ENCODE assay signal across 8 cellular contexts in the genomic region with DNA sequence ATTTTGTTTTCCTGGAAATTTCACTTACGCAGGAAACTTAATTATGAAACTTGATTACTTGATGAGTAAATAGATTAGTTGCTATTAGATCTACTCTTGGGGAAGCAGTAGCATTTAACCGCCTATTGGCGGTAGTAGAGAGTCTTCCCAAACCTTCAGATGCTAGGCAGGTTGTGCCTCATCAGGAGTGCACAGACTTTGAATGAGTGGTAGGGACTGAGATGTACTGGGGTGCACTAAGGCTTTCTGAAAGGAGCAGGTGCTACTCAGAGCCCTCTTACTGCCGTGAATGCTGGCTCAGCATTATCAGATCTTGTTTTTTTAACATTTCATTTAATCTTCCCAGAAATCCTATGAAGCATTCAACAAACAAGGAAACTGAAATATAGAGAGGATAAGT. TPM values are rescaled to one million over a fixed set of nuclear protein-coding genes. Genes with fewer than 3 reads are reported as not detected.
DNase-seq lines count a peak whose midpoint lies in the region; ATAC-seq and TF ChIP-seq lines count a peak whose summit lies in the region.

No MANE protein-coding gene starts in this region.

- H3K27ac Mint-ChIP-seq in HFFc6: no peak overlapping the region
- H3K27ac Mint-ChIP-seq in T-helper 1 cell treated with Interleukin-12 subunit alpha and Interleukin-12 subunit beta and Interleukin-4 antibody, amounts not matched to agents 30 μg/mL and 1 μg/mL, for 36 hours: peak overlapping the region; percentile 11

- no peak overlapping the region for H3K27ac ChIP-seq in thyroid gland

- peaks cover 12 to 14% of the 10 kb centered on the region in 2 donors for H3K36me3 ChIP-seq in thyroid gland

- no peak overlapping the region for H3K4me3 Mint-ChIP-seq in HFFc6
- no peak overlapping the region for H3K4me3 Mint-ChIP-seq in T-helper 1 cell treated with Interleukin-12 subunit alpha and Interleukin-12 subunit beta and Interleukin-4 antibody, amounts not matched to agents 30 μg/mL and 1 μg/mL, for 36 hours

- no peak for TF ChIP-seq POLR2A in thyroid gland (IDR thresholded peaks at IDR 0.05)

- H3K36me3 Mint-ChIP-seq in HFFc6 (ENCODE audit: low read depth): peaks cover 18% of the 10 kb centered on the region
- peaks cover 23% of the 10 kb centered on the region for H3K36me3 Mint-ChIP-seq in T-helper 1 cell treated with Interleukin-12 subunit alpha and Interleukin-12 subunit beta and Interleukin-4 antibody, amounts not matched to agents 30 μg/mL and 1 μg/mL, for 36 hours (ENCODE audit: low read depth)

- H3K9me3 Mint-ChIP-seq in HFFc6: no peaks in the 10 kb centered on the region
- H3K9me3 Mint-ChIP-seq in T-helper 1 cell treated with Interleukin-12 subunit alpha and Interleukin-12 subunit beta and Interleukin-4 antibody, amounts not matched to agents 30 μg/mL and 1 μg/mL, for 36 hours: no peaks in the 10 kb centered on the region

- no peak overlapping the region for H3K4me3 ChIP-seq in thyroid gland (replicated peaks in 1 of 3)

- intact Hi-C loops in thyroid gland (cut with DNase I): no loop called here

- ATAC-seq in HG02840 (IDR thresholded peaks at IDR 0.05; ENCODE audit: low FRiP score, unreplicated experiment): no peak

- H3K27me3 ChIP-seq in thyroid gland: no peaks in the 10 kb centered on the region

- H3K9me3 ChIP-seq in thyroid gland: no peaks in the 10 kb centered on the region

- H3K4me1 ChIP-seq in thyroid gland: no peaks in the 10 kb centered on the region

- 71 to 81% methylated on average over 4 of the region's 4 CpGs for WGBS in thyroid gland, 2 donors

- TF ChIP-seq CTCF in HFFc6 (IDR thresholded peaks at IDR 0.05) (peak; percentile 77), thyroid gland (IDR thresholded peaks at IDR 0.05) (peak in 5 of 6 experiments; percentile 4 to 58 (median 36))

- H3K4me1 Mint-ChIP-seq in HFFc6 (ENCODE audit: low read depth): peaks cover 8% of the 10 kb centered on the region; the same call in 1 of the 2 replicates
- H3K4me1 Mint-ChIP-seq in T-helper 1 cell treated with Interleukin-12 subunit alpha and Interleukin-12 subunit beta and Interleukin-4 antibody, amounts not matched to agents 30 μg/mL and 1 μg/mL, for 36 hours (ENCODE audit: low read depth): peaks cover 10% of the 10 kb centered on the region

- peak; percentile 38 for DNase-seq in NCI-H2171 treated with DMSO at 0.1 percent for 48 hours (lab: John Stamatoyannopoulos, UW)
- DNase-seq in NCI-H2171 (lab: John Stamatoyannopoulos, UW): no peak
- DNase-seq in HFFc6: no peak
- DNase-seq in germinal center (ENCODE audit: low spot score): peak; percentile 69
- DNase-seq in thyroid gland: no peak
- no peak for DNase-seq in dedifferentiated amniotic fluid mesenchymal stem cell (ENCODE audit: extremely low spot score)

- peaks cover 5% of the 10 kb centered on the region; the same call in 1 of the 2 replicates for H3K27me3 Mint-ChIP-seq in HFFc6 (ENCODE audit: insufficient read depth)
- H3K27me3 Mint-ChIP-seq in T-helper 1 cell treated with Interleukin-12 subunit alpha and Interleukin-12 subunit beta and Interleukin-4 antibody, amounts not matched to agents 30 μg/mL and 1 μg/mL, for 36 hours (ENCODE audit: low read depth): no peaks in the 10 kb centered on the region

RNA-seq across cellular contexts. Expression of gene GATC, which starts 7.7 kb away (rescaled TPM):
- total RNA-seq in HFFc6 (2021; fragmentation: NEBNext Ultra II Directional; extraction: Animal tissue kit (Norgen Biotek cat#: 25700)): 10 to 100 TPM; 16.3 to 30.9 (median 24.0) TPM
- total RNA-seq in thyroid gland: 10 to 100 TPM; 32.4 to 38.4 (median 36.6) TPM

RNA-seq across cellular contexts. Expression of gene TRIAP1, which starts 7.8 kb away (rescaled TPM):
- 10 to 100 TPM; 37.9 to 49.0 (median 41.6) TPM for total RNA-seq in HFFc6 (2021; fragmentation: NEBNext Ultra II Directional; extraction: Animal tissue kit (Norgen Biotek cat#: 25700))
- total RNA-seq in thyroid gland: 10 to 100 TPM in 2 of 4 donors, 1 to 10 TPM in 2; 8.1 to 15.2 (median 12.2) TPM

RNA-seq across cellular contexts. Expression of gene SRSF9, which starts 15.6 kb away (rescaled TPM):
- 100 to 1,000 TPM; 232 to 247 (median 238) TPM for total RNA-seq in HFFc6 (2021; fragmentation: NEBNext Ultra II Directional; extraction: Animal tissue kit (Norgen Biotek cat#: 25700))
- total RNA-seq in thyroid gland: 100 to 1,000 TPM in 1 of 4 donors, 10 to 100 TPM in 3; 64.5 to 107 (median 79.9) TPM

RNA-seq across cellular contexts. Expression of gene COX6A1, which starts 16.1 kb away (rescaled TPM):
- 100 to 1,000 TPM; 356 to 391 (median 373) TPM for total RNA-seq in HFFc6 (2021; fragmentation: NEBNext Ultra II Directional; extraction: Animal tissue kit (Norgen Biotek cat#: 25700))
- 1,000 to 10,000 TPM in 1 of 4 donors, 100 to 1,000 TPM in 3; 511 to 1,033 (median 687) TPM for total RNA-seq in thyroid gland

RNA-seq across cellular contexts. Expression of gene DYNLL1, which starts 41.9 kb away (rescaled TPM):
- total RNA-seq in HFFc6 (2021; fragmentation: NEBNext Ultra II Directional; extraction: Animal tissue kit (Norgen Biotek cat#: 25700)): 100 to 1,000 TPM; 530 to 650 (median 609) TPM
- 100 to 1,000 TPM; 128 to 265 (median 232) TPM for total RNA-seq in thyroid gland

Comparison
In these comparisons a context has a peak if more than half of its experiments do, and no peak if none do; other contexts are left out.
1. DNase-seq: peak in NCI-H2171 treated with DMSO at 0.1 percent for 48 hours (single experiment) and germinal center (single experiment); none in NCI-H2171 (single experiment), HFFc6 (single experiment), thyroid gland (0 of 2) and dedifferentiated amniotic fluid mesenchymal stem cell (single experiment).